ENCODE assay signal across 8 cellular contexts in the genomic region with DNA sequence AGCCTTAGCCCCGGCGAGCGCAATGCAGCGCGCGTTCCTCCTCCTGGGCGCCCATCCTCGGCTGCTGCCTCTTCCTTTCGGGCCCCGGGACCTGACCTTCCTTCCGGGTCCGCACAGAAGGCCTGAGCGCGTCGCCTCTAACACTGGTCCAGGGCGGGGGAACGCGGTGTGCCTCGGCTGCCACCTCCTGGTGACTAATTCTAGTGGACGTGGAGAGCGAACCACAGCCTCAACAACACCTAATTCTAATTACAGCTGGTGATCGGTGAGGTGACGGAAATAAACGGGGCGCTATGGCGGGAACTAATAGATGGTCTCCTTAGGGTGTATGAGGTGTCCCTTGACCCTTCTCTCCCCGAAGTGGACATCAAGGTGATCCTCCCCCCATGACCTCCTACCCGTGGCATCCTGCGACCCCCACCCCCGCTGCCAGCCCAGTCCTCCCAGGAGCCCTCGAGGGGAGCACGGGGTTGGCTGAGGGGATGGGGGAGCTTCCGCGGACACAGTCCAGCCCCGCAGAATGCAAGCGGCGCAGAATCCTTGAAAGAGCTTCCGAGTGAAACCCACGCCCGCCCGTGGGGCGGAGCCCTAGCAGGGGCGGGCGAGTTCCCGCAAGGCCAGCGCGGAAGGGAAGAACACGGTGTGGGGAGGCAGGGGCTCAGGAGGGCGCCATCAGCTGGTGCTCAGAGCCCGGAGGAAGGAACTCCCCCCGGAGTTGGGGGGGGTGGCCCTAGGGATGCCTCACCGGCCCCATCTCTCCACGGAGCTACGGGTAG. TPM values are rescaled to one million over a fixed set of nuclear protein-coding genes. Genes with fewer than 3 reads are reported as not detected.
DNase-seq lines count a peak whose midpoint lies in the region; TF ChIP-seq lines count a peak whose summit lies in the region.

No MANE protein-coding gene starts in this region.

- H3K4me3 ChIP-seq in H7 (ENCODE audit: insufficient read depth, low read depth, low read length), result peak overlapping the region; percentile 39
- H3K4me3 ChIP-seq in SK-N-MC, result peak overlapping the region; percentile 49
- peak overlapping the region in 1 of 4 donors; percentile 46 for H3K4me3 ChIP-seq in adrenal gland
- peak overlapping the region; percentile 67 for H3K4me3 ChIP-seq in left ventricle myocardium inferior

- no peaks in the 10 kb centered on the region for H3K36me3 ChIP-seq in H7 (replicated peaks; ENCODE audit: control insufficient read depth, insufficient read depth, low read length)
- H3K36me3 ChIP-seq in SK-N-MC (ENCODE audit: insufficient read depth, low read length), result no peaks in the 10 kb centered on the region
- no peaks in the 10 kb centered on the region for H3K36me3 ChIP-seq in adrenal gland (replicated peaks in 1 of 2)
- no peaks in the 10 kb centered on the region for H3K36me3 ChIP-seq in left ventricle myocardium inferior

- H3K9me3 ChIP-seq in SK-N-MC (ENCODE audit: low read depth, low read length) (no peaks in the 10 kb centered on the region), adrenal gland (replicated peaks in 1 of 3) (no peaks in the 10 kb centered on the region), left ventricle myocardium inferior (replicated peaks) (no peaks in the 10 kb centered on the region)

- H3K9ac ChIP-seq in SK-N-MC (ENCODE audit: insufficient read length), result no peak overlapping the region

- TF ChIP-seq POLR2A in GM10847 (IDR thresholded peaks at IDR 0.05; ENCODE audit: extremely low read depth, insufficient read length) (peak; percentile 29), adrenal gland (IDR thresholded peaks at IDR 0.05) (no peak)

- WGBS in adrenal gland, 4 donors, result 2 to 5% (median 3%) methylated on average over 15 to 54 of the region's 54 CpGs

- intact Hi-C loops in adrenal gland (cut with DNase I) (no loop called here), left ventricle myocardium inferior (cut with micrococcal nuclease) (loop anchor here (10.0 kb wide), 1 partner anchor 112 kb away; no protein-coding TSS in a partner anchor)

- DNase-seq in H7 (peak; percentile 87), SK-N-MC (ENCODE audit: low read depth, low spot score) (no peak), adrenal gland (peak; percentile 65 to 88 (median 75)), left ventricle myocardium inferior (peak; percentile 81), pons (ENCODE audit: low spot score) (peak; percentile 81), NCI-H1105 (lab: John Stamatoyannopoulos, UW) (no peak)

- H3K27ac ChIP-seq in SK-N-MC (no peak overlapping the region), adrenal gland (no peak overlapping the region), left ventricle myocardium inferior (replicated peaks) (no peak overlapping the region)

- peaks cover 5 to 12% of the 10 kb centered on the region in 2 donors for H3K4me1 ChIP-seq in adrenal gland (replicated peaks in 1 of 2)
- H3K4me1 ChIP-seq in left ventricle myocardium inferior, result peaks cover 11% of the 10 kb centered on the region

- peaks cover 31% of the 10 kb centered on the region for H3K27me3 ChIP-seq in H7 (ENCODE audit: control insufficient read depth, insufficient read depth, low read length)
- H3K27me3 ChIP-seq in adrenal gland, result peaks cover 22% of the 10 kb centered on the region
- H3K27me3 ChIP-seq in left ventricle myocardium inferior (ENCODE audit: low read depth), result peaks cover 58% of the 10 kb centered on the region

- TF ChIP-seq CTCF in LNCAP (IDR thresholded peaks at IDR 0.05) (peak; percentile 80), adrenal gland (IDR thresholded peaks at IDR 0.05) (peak; percentile 35 to 69 (median 56)), left ventricle myocardium inferior (IDR thresholded peaks at IDR 0.05; ENCODE audit: borderline replicate concordance) (peak; percentile 84)

RNA-seq across cellular contexts. Expression of a gene that starts 12.8 kb away (rescaled TPM):
- 0.15 and 0.17 TPM in 2 replicates for total RNA-seq in H7 (2014; rRNA removed; shearing (Covaris generic))
- total RNA-seq in adrenal gland (under 1 TPM in 1 of 8 donors, not detected in 7; 0.57 TPM), left ventricle myocardium inferior (not detected)
- polyA plus RNA-seq in adrenal gland, result under 1 TPM in 2 of 3 donors, not detected in 1; 0.13 to 0.16 TPM

RNA-seq across cellular contexts. Expression of a gene that starts 28.6 kb away (rescaled TPM):
- not detected in 2 replicates for total RNA-seq in H7 (2014; rRNA removed; shearing (Covaris generic))
- total RNA-seq in adrenal gland (not detected), left ventricle myocardium inferior (not detected)
- not detected for polyA plus RNA-seq in adrenal gland

RNA-seq across cellular contexts. Expression of a gene that starts 33.5 kb away (rescaled TPM):
- total RNA-seq in H7 (2014; rRNA removed; shearing (Covaris generic)), result 0.07 and 1.6 TPM in 2 replicates
- total RNA-seq in adrenal gland (10 to 100 TPM in 7 of 8 donors, 1 to 10 TPM in 1; 8.4 to 22.6 (median 12.1) TPM), left ventricle myocardium inferior (2.3 TPM)
- polyA plus RNA-seq in adrenal gland, result 10 to 100 TPM in 1 of 3 donors, 1 to 10 TPM in 2; 3.7 to 31.6 (median 6.9) TPM

RNA-seq across cellular contexts. Expression of a gene that starts 48.8 kb away (rescaled TPM):
- not detected in 2 replicates for total RNA-seq in H7 (2014; rRNA removed; shearing (Covaris generic))
- total RNA-seq in adrenal gland, result under 1 TPM in 2 of 8 donors, not detected in 6; 0.28 to 0.37 TPM
- polyA plus RNA-seq in adrenal gland, result 1 to 10 TPM in 1 of 3 donors, not detected in 2; 1.3 TPM
- not detected for total RNA-seq in left ventricle myocardium inferior

Comparison
In these comparisons a context has a peak if more than half of its experiments do, and no peak if none do; other contexts are left out.
1. DNase-seq: peak in H7 (single experiment), adrenal gland (7 of 7), left ventricle myocardium inferior (single experiment) and pons (single experiment); none in SK-N-MC (single experiment) and NCI-H1105 (single experiment).
2. Peak in every context shown above with its lines, with median percentiles within 50 percentile points of each other: CTCF ChIP-seq.